In genomic region chr5:138520971-138521370, GRCh38 we compare ENCODE assay signal across 1 cellular context.
TF ChIP-seq lines count a peak whose summit lies in the region.

No MANE protein-coding gene starts in this region.

TF ChIP-seq in HEK293, 187 proteins besides CTCF, POLR2A, EP300 and RAD21:
- TF ChIP-seq ZNF558 (tag by site-specific recombination; IDR thresholded peaks at IDR 0.05) = no peak
- TF ChIP-seq PRDM1 (tag by site-specific recombination; IDR thresholded peaks at IDR 0.05) = 0 out of 2 replicates have a peak, but pooled peaks have one; percentile 17
- TF ChIP-seq ZNF777 (tag by site-specific recombination; IDR thresholded peaks at IDR 0.05; ENCODE audit: borderline replicate concordance) = no peak
- TF ChIP-seq ZNF133 (tag by site-specific recombination; IDR thresholded peaks at IDR 0.05) = no peak
- no peak for TF ChIP-seq ZNF555 (tag by site-specific recombination; conservative IDR thresholded peaks at IDR 0.05)
- TF ChIP-seq HOXA7 (CRISPR knock-in tag; IDR thresholded peaks at IDR 0.05; ENCODE audit: borderline replicate concordance) = no peak
- no peak for TF ChIP-seq TSHZ1 (tag by site-specific recombination; IDR thresholded peaks at IDR 0.05; ENCODE audit: borderline replicate concordance)
- no peak for TF ChIP-seq ZBTB49 (tag by site-specific recombination; IDR thresholded peaks at IDR 0.05; ENCODE audit: low read depth)
